ENCODE assay signal across 31 cellular contexts in genomic region chr11:121154473-121154872, GRCh38.
"Had no signal": no experiment of that assay in that cellular context is flagged by ENCODE, and none has a peak within 500 bp of the region (broad histone marks: within the 10 kb centered on the region; RNA-seq: fewer than 3 reads in every experiment).

No MANE protein-coding gene starts in this region.

- H3K27me3 Mint-ChIP-seq: activated CD8-positive, alpha-beta T cell treated with anti-CD3 and anti-CD28 coated beads for 36 hours; activated naive CD8-positive, alpha-beta T cell; activated T-helper 17 cell treated with anti-CD3 and anti-CD28 coated beads, Interleukin-2, amount 50 U/mL, for 72 hours had no signal

- H3K9me3 ChIP-seq: esophagus muscularis mucosa, gastrocnemius medialis, heart left ventricle had no signal

- H3K4me3 ChIP-seq: coronary artery, dorsolateral prefrontal cortex, esophagus muscularis mucosa, gastrocnemius medialis, heart left ventricle had no signal

- H3K4me1 ChIP-seq: esophagus muscularis mucosa, foreskin keratinocyte, gastrocnemius medialis, heart left ventricle had no signal

- ATAC-seq: activated CD4-positive, CD25-positive, alpha-beta regulatory T cell treated with anti-CD3 and anti-CD28 coated beads, Interleukin-2, amount 50 U/mL, for 24 hours; activated CD8-positive, alpha-beta T cell treated with anti-CD3 and anti-CD28 coated beads for 36 hours; activated T-cell treated with anti-CD3 and anti-CD28 coated beads, Interleukin-2, amount 50 U/mL, for 4 hours; activated T-helper 17 cell treated with anti-CD3 and anti-CD28 coated beads, Interleukin-2, amount 50 U/mL, for 72 hours; foreskin keratinocyte; gastrocnemius medialis; heart left ventricle had no signal

- H3K4me3 Mint-ChIP-seq: activated B cell treated with CpG ODN at 0.5 μM for 24 hours; activated CD8-positive, alpha-beta T cell treated with anti-CD3 and anti-CD28 coated beads for 36 hours; activated naive CD8-positive, alpha-beta T cell; activated T-cell treated with anti-CD3 and anti-CD28 coated beads, Interleukin-2, amount 50 U/mL, for 4 hours; activated T-helper 17 cell treated with anti-CD3 and anti-CD28 coated beads, Interleukin-2, amount 50 U/mL, for 72 hours; central memory CD8-positive, alpha-beta T cell; dendritic cell treated with granulocyte-macrophage colony-stimulating factor and Interleukin-4, amounts not matched to agents 40 ng/mL and 50 ng/mL, for 4 days; T-helper 2 cell treated with Interferon-gamma antibody and Interleukin-4, amounts not matched to agents 5 μg/mL and 100 μg/mL, for 36 hours had no signal

- H3K36me3 ChIP-seq: brain microvascular endothelial cell, gastrocnemius medialis, heart left ventricle, WERI-Rb-1 had no signal

- H3K27ac ChIP-seq: brain microvascular endothelial cell, coronary artery, esophagus muscularis mucosa, foreskin keratinocyte, gastrocnemius medialis, heart left ventricle, WERI-Rb-1 had no signal

- H3K36me3 Mint-ChIP-seq: activated naive CD8-positive, alpha-beta T cell had no signal

- H3K4me1 Mint-ChIP-seq: activated B cell treated with CpG ODN at 0.5 μM for 24 hours; activated T-helper 17 cell treated with anti-CD3 and anti-CD28 coated beads, Interleukin-2, amount 50 U/mL, for 72 hours; central memory CD8-positive, alpha-beta T cell had no signal

- H3K9me3 Mint-ChIP-seq: activated B cell treated with CpG ODN at 0.5 μM for 24 hours; activated CD8-positive, alpha-beta T cell treated with anti-CD3 and anti-CD28 coated beads for 36 hours; activated T-cell treated with anti-CD3 and anti-CD28 coated beads, Interleukin-2, amount 50 U/mL, for 4 hours; activated T-helper 17 cell treated with anti-CD3 and anti-CD28 coated beads, Interleukin-2, amount 50 U/mL, for 72 hours; central memory CD8-positive, alpha-beta T cell; dendritic cell treated with granulocyte-macrophage colony-stimulating factor and Interleukin-4, amounts not matched to agents 40 ng/mL and 50 ng/mL, for 4 days; T-helper 2 cell treated with Interferon-gamma antibody and Interleukin-4, amounts not matched to agents 5 μg/mL and 100 μg/mL, for 36 hours had no signal

- DNase-seq: activated B cell treated with CpG ODN at 0.5 μM for 24 hours; activated CD4-positive, alpha-beta T cell treated with anti-CD3 and anti-CD28 coated beads for 48 hours; activated CD4-positive, alpha-beta T cell treated with anti-CD3 and anti-CD28 coated beads, Interleukin-2, amount 50 U/mL, for 1 hour; activated CD4-positive, alpha-beta T cell treated with anti-CD3 and anti-CD28 coated beads, Interleukin-2, amount 50 U/mL, for 48 hours; activated CD8-positive, alpha-beta memory T cell treated with anti-CD3 and anti-CD28 coated beads for 24 hours; activated CD8-positive, alpha-beta T cell treated with anti-CD3 and anti-CD28 coated beads for 36 hours; activated effector memory CD4-positive, alpha-beta T cell treated with Interleukin-2 at 50 U/mL for 16 hours; activated gamma-delta T cell treated with Interleukin-2 at 50 U/mL for 16 hours; activated naive CD4-positive, alpha-beta T cell treated with anti-CD3 and anti-CD28 coated beads, Interleukin-2, amount 50 U/mL, for 16 hours; activated naive CD4-positive, alpha-beta T cell treated with Interleukin-2 at 50 U/mL for 16 hours; activated T-cell treated with anti-CD3 and anti-CD28 coated beads, Interleukin-2, amount 50 U/mL, for 4 hours; amniotic stem cell; anterior cingulate cortex; brain microvascular endothelial cell; dorsolateral prefrontal cortex; effector memory CD4-positive, alpha-beta T cell; erythroblast; foreskin keratinocyte; gastrocnemius medialis; glutamatergic neuron; heart left ventricle; T1000; WERI-Rb-1 had no signal

- H3K27me3 ChIP-seq: brain microvascular endothelial cell, dorsolateral prefrontal cortex, esophagus muscularis mucosa, gastrocnemius medialis, heart left ventricle had no signal

- H3K27ac Mint-ChIP-seq: activated B cell treated with CpG ODN at 0.5 μM for 24 hours; activated CD8-positive, alpha-beta T cell treated with anti-CD3 and anti-CD28 coated beads for 36 hours; activated naive CD8-positive, alpha-beta T cell; activated T-helper 17 cell treated with anti-CD3 and anti-CD28 coated beads, Interleukin-2, amount 50 U/mL, for 72 hours; dendritic cell treated with granulocyte-macrophage colony-stimulating factor and Interleukin-4, amounts not matched to agents 40 ng/mL and 50 ng/mL, for 4 days; T-helper 2 cell treated with Interferon-gamma antibody and Interleukin-4, amounts not matched to agents 5 μg/mL and 100 μg/mL, for 36 hours had no signal
